ENCODE assay signal across 33 cellular contexts in genomic region chr4:132228676-132229075, GRCh38.
DNase-seq lines count a peak whose midpoint lies in the region; ATAC-seq, FAIRE-seq and TF ChIP-seq lines count a peak whose summit lies in the region.
"Had no signal": no experiment of that assay in that cellular context is flagged by ENCODE, and none has a peak within 500 bp of the region (broad histone marks: within the 10 kb centered on the region; RNA-seq: fewer than 3 reads in every experiment).

No MANE protein-coding gene starts in this region.

- H4K20me1 ChIP-seq in OCI-LY1 (ENCODE audit: insufficient read depth, low read length) (no peaks in the 10 kb centered on the region), neural cell (ENCODE audit: insufficient read depth) (no peaks in the 10 kb centered on the region)
- H4K20me1 ChIP-seq: BLaER1; BLaER1 treated with 17β-estradiol and CSF1 and Interleukin-3, amounts not matched to agents 10 nM and 100 nM had no signal

- H3K9ac ChIP-seq in OCI-LY1 (ENCODE audit: low read length) (no peak overlapping the region), kidney (ENCODE audit: low read length in 2 of 2) (no peak overlapping the region), neural cell (ENCODE audit: low read length) (no peak overlapping the region)
- H3K9ac ChIP-seq: BLaER1; BLaER1 treated with 17β-estradiol and CSF1 and Interleukin-3, amounts not matched to agents 10 nM and 100 nM had no signal

- H3K4me2 ChIP-seq in OCI-LY1 (ENCODE audit: low read length) (no peak overlapping the region), neural cell (ENCODE audit: low read length) (no peak overlapping the region)
- H3K4me2 ChIP-seq: A549, BLaER1 had no signal

- no peaks in the 10 kb centered on the region for H3K79me2 ChIP-seq in OCI-LY1 (ENCODE audit: insufficient read depth, low read length)
- H3K79me2 ChIP-seq in neural cell (replicated peaks; ENCODE audit: insufficient read depth, low read length) = no peaks in the 10 kb centered on the region

- H3K4me3 ChIP-seq in OCI-LY1 (ENCODE audit: low read depth, low read length, poor library complexity, severe bottlenecking) = no peak overlapping the region
- no peak overlapping the region for H3K4me3 ChIP-seq in kidney (ENCODE audit: low read length in 2 of 2)
- H3K4me3 ChIP-seq in neural cell (ENCODE audit: low read length) = no peak overlapping the region
- H3K4me3 ChIP-seq: A549; BLaER1; BLaER1 treated with 17β-estradiol and CSF1 and Interleukin-3, amounts not matched to agents 10 nM and 100 nM had no signal

- H2AFZ ChIP-seq in OCI-LY1 (ENCODE audit: low read length) (peak overlapping the region; percentile 71; the same call in 1 of the 2 replicates), neural cell (ENCODE audit: low read depth, low read length) (no peak overlapping the region)

- H3F3A ChIP-seq in OCI-LY1 (ENCODE audit: insufficient read depth, low read length) (no peaks in the 10 kb centered on the region), neural cell (ENCODE audit: insufficient read depth, low read length, poor library complexity, severe bottlenecking) (no peaks in the 10 kb centered on the region)

- ATAC-seq in GM19452 (IDR thresholded peaks at IDR 0.05; ENCODE audit: unreplicated experiment) (no peak), HG02970 (IDR thresholded peaks at IDR 0.05; ENCODE audit: low FRiP score, unreplicated experiment) (no peak), GM19455 (IDR thresholded peaks at IDR 0.05; ENCODE audit: unreplicated experiment) (no peak)
- ATAC-seq: A549; CD8-positive, alpha-beta T cell had no signal

- H3K27me3 ChIP-seq in OCI-LY1 (ENCODE audit: insufficient read depth, low read length) = no peaks in the 10 kb centered on the region
- H3K27me3 ChIP-seq in neural cell (ENCODE audit: insufficient read depth, low read depth, low read length) = no peaks in the 10 kb centered on the region
- H3K27me3 ChIP-seq: BE2C; BLaER1; BLaER1 treated with 17β-estradiol and CSF1 and Interleukin-3, amounts not matched to agents 10 nM and 100 nM had no signal

- TF ChIP-seq CTCF in OCI-LY1 (IDR thresholded peaks at IDR 0.05; ENCODE audit: low read length) (no peak), kidney (IDR thresholded peaks at IDR 0.05; ENCODE audit: borderline replicate concordance, extremely low read depth, insufficient read depth) (no peak), neural cell (IDR thresholded peaks at IDR 0.05; ENCODE audit: poor library complexity, severe bottlenecking) (no peak)

- DNase-seq in kidney = no peak
- no peak for DNase-seq in SIG-M5 treated with dmso at 0.1 percent for 504 hours (lab: John Stamatoyannopoulos, UW; ENCODE audit: unreplicated experiment)
- DNase-seq: 8988T; ACHN; AML-193; BE2C; C1 segment of cervical spinal cord; Caco-2; Calu3; CD4-positive, alpha-beta memory T cell; CD4-positive, alpha-beta T cell; CD4-positive, CD25-positive, alpha-beta regulatory T cell; CD8-positive, alpha-beta memory T cell; CD8-positive, alpha-beta T cell; COR-L47; DMS 273 treated with DMSO at 0.1 percent for 48 hours; DMS153; DMS53; DMS79; DMS79 treated with DMSO at 0.1 percent for 48 hours; DND-41; EL had no signal

- peak; percentile 68 for FAIRE-seq in colon (lab: Jason Lieb, UNC)
- peak; percentile 52 for FAIRE-seq in kidney (lab: Jason Lieb, UNC)

- intact Hi-C loops in kidney (cut with DNase I) = no loop called here

- H3K36me3 ChIP-seq in OCI-LY1 (ENCODE audit: insufficient read depth, low read length) (no peaks in the 10 kb centered on the region), kidney (ENCODE audit: control insufficient read depth in 1 of 2, insufficient read depth in 2 of 2, low read length in 2 of 2) (no peaks in the 10 kb centered on the region), neural cell (ENCODE audit: insufficient read depth, low read length) (no peaks in the 10 kb centered on the region)
- H3K36me3 ChIP-seq: BE2C; BLaER1; BLaER1 treated with 17β-estradiol and CSF1 and Interleukin-3, amounts not matched to agents 10 nM and 100 nM had no signal

- H3K27ac ChIP-seq in OCI-LY1 (ENCODE audit: low read depth, low read length, poor library complexity, severe bottlenecking) (peak overlapping the region; percentile 48), kidney (ENCODE audit: low read depth in 2 of 2, low read length in 2 of 2) (no peak overlapping the region), neural cell (ENCODE audit: low read length) (no peak overlapping the region)
- H3K27ac ChIP-seq: 22Rv1; A549; BLaER1; BLaER1 treated with 17β-estradiol and CSF1 and Interleukin-3, amounts not matched to agents 10 nM and 100 nM; C4-2B had no signal

- TF ChIP-seq RAD21 in neural cell (conservative IDR thresholded peaks at IDR 0.05) = no peak

- H3K9me3 ChIP-seq in OCI-LY1 (ENCODE audit: low read length) = peaks cover 28% of the 10 kb centered on the region
- H3K9me3 ChIP-seq in kidney (ENCODE audit: control insufficient read depth in 1 of 2, low read length in 2 of 2) = peaks cover 0 to 2% of the 10 kb centered on the region in 2 donors
- no peaks in the 10 kb centered on the region for H3K9me3 ChIP-seq in neural cell (ENCODE audit: low read length)
- H3K9me3 ChIP-seq: A549, BE2C, Caco-2 had no signal

- peak; percentile 79 for TF ChIP-seq EP300 in neural cell (conservative IDR thresholded peaks at IDR 0.05; ENCODE audit: poor library complexity, severe bottlenecking)

- H3K4me1 ChIP-seq in OCI-LY1 (ENCODE audit: insufficient read depth, low read length, severe bottlenecking) = peaks cover 9% of the 10 kb centered on the region
- no peaks in the 10 kb centered on the region for H3K4me1 ChIP-seq in kidney (ENCODE audit: control insufficient read depth in 1 of 2, insufficient read depth in 1 of 2, low read depth in 1 of 2, low read length in 2 of 2)
- H3K4me1 ChIP-seq: A549, BE2C, BLaER1, Caco-2 had no signal

- H3K9me2 ChIP-seq in OCI-LY1 (ENCODE audit: low read depth, low read length) (no peaks in the 10 kb centered on the region), neural cell (ENCODE audit: insufficient read depth, low read length) (no peaks in the 10 kb centered on the region)

TF ChIP-seq in neural cell, 6 proteins besides CTCF, POLR2A, EP300 and RAD21:
- peak; percentile 78 for TF ChIP-seq POLR2AphosphoS5 (IDR thresholded peaks at IDR 0.05)
- TF ChIP-seq MXI1 (conservative IDR thresholded peaks at IDR 0.05; ENCODE audit: poor library complexity, severe bottlenecking) = no peak
